3 cellular contexts compared by ENCODE assay signal in the genomic region with DNA sequence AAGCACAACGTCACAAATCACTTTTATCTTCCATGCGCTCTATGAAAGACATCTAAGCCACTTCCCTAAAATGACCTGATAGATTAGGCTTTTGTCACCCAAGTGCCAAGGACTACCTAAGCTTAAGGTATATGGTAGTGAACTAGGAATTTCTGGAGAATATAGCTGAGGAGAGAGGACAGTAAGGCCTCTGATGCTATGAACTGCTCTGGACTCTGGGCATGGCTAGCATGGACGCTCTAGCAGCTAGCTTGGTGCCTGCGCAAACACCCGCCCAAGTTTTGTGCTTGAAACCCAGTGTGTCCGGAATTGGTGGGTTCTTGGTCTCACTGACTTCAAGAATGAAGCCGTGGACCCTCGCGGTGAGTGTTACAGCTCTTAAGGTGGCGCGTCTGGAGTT.
TF ChIP-seq lines count a peak whose summit lies in the region.

No MANE protein-coding gene starts in this region.

TF ChIP-seq in A549, 52 proteins besides CTCF, POLR2A, EP300 and RAD21:
- TF ChIP-seq, protein P1, sequence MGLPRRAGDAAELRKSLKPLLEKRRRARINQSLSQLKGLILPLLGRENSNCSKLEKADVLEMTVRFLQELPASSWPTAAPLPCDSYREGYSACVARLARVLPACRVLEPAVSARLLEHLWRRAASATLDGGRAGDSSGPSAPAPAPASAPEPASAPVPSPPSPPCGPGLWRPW (IDR thresholded peaks at IDR 0.05) = no peak
- TF ChIP-seq, protein P2, sequence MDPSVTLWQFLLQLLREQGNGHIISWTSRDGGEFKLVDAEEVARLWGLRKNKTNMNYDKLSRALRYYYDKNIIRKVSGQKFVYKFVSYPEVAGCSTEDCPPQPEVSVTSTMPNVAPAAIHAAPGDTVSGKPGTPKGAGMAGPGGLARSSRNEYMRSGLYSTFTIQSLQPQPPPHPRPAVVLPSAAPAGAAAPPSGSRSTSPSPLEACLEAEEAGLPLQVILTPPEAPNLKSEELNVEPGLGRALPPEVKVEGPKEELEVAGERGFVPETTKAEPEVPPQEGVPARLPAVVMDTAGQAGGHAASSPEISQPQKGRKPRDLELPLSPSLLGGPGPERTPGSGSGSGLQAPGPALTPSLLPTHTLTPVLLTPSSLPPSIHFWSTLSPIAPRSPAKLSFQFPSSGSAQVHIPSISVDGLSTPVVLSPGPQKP (IDR thresholded peaks at IDR 0.05; ENCODE audit: low read depth, low read length) = no peak
- TF ChIP-seq EHMT2 (IDR thresholded peaks at IDR 0.05; ENCODE audit: low read depth) (no peak), HDAC2 (IDR thresholded peaks at IDR 0.05) (no peak), CEBPB (IDR thresholded peaks at IDR 0.05) (no peak), JUN (IDR thresholded peaks at IDR 0.05) (no peak)
TF ChIP-seq in A549: peak in this region for 0.

TF ChIP-seq in GM23338, 12 proteins besides CTCF, POLR2A, EP300 and RAD21 (continues in another document):
- no peak for TF ChIP-seq CREB1 (CRISPR knock-in tag; IDR thresholded peaks at IDR 0.05; ENCODE audit: low read depth)
- no peak for TF ChIP-seq JUNB (IDR thresholded peaks at IDR 0.05; ENCODE audit: unreplicated experiment)
- TF ChIP-seq, protein P3, sequence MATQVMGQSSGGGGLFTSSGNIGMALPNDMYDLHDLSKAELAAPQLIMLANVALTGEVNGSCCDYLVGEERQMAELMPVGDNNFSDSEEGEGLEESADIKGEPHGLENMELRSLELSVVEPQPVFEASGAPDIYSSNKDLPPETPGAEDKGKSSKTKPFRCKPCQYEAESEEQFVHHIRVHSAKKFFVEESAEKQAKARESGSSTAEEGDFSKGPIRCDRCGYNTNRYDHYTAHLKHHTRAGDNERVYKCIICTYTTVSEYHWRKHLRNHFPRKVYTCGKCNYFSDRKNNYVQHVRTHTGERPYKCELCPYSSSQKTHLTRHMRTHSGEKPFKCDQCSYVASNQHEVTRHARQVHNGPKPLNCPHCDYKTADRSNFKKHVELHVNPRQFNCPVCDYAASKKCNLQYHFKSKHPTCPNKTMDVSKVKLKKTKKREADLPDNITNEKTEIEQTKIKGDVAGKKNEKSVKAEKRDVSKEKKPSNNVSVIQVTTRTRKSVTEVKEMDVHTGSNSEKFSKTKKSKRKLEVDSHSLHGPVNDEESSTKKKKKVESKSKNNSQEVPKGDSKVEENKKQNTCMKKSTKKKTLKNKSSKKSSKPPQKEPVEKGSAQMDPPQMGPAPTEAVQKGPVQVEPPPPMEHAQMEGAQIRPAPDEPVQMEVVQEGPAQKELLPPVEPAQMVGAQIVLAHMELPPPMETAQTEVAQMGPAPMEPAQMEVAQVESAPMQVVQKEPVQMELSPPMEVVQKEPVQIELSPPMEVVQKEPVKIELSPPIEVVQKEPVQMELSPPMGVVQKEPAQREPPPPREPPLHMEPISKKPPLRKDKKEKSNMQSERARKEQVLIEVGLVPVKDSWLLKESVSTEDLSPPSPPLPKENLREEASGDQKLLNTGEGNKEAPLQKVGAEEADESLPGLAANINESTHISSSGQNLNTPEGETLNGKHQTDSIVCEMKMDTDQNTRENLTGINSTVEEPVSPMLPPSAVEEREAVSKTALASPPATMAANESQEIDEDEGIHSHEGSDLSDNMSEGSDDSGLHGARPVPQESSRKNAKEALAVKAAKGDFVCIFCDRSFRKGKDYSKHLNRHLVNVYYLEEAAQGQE (IDR thresholded peaks at IDR 0.05; ENCODE audit: unreplicated experiment) = no peak
- no peak for TF ChIP-seq NANOG (IDR thresholded peaks at IDR 0.05; ENCODE audit: borderline replicate concordance)
- TF ChIP-seq, protein P4, sequence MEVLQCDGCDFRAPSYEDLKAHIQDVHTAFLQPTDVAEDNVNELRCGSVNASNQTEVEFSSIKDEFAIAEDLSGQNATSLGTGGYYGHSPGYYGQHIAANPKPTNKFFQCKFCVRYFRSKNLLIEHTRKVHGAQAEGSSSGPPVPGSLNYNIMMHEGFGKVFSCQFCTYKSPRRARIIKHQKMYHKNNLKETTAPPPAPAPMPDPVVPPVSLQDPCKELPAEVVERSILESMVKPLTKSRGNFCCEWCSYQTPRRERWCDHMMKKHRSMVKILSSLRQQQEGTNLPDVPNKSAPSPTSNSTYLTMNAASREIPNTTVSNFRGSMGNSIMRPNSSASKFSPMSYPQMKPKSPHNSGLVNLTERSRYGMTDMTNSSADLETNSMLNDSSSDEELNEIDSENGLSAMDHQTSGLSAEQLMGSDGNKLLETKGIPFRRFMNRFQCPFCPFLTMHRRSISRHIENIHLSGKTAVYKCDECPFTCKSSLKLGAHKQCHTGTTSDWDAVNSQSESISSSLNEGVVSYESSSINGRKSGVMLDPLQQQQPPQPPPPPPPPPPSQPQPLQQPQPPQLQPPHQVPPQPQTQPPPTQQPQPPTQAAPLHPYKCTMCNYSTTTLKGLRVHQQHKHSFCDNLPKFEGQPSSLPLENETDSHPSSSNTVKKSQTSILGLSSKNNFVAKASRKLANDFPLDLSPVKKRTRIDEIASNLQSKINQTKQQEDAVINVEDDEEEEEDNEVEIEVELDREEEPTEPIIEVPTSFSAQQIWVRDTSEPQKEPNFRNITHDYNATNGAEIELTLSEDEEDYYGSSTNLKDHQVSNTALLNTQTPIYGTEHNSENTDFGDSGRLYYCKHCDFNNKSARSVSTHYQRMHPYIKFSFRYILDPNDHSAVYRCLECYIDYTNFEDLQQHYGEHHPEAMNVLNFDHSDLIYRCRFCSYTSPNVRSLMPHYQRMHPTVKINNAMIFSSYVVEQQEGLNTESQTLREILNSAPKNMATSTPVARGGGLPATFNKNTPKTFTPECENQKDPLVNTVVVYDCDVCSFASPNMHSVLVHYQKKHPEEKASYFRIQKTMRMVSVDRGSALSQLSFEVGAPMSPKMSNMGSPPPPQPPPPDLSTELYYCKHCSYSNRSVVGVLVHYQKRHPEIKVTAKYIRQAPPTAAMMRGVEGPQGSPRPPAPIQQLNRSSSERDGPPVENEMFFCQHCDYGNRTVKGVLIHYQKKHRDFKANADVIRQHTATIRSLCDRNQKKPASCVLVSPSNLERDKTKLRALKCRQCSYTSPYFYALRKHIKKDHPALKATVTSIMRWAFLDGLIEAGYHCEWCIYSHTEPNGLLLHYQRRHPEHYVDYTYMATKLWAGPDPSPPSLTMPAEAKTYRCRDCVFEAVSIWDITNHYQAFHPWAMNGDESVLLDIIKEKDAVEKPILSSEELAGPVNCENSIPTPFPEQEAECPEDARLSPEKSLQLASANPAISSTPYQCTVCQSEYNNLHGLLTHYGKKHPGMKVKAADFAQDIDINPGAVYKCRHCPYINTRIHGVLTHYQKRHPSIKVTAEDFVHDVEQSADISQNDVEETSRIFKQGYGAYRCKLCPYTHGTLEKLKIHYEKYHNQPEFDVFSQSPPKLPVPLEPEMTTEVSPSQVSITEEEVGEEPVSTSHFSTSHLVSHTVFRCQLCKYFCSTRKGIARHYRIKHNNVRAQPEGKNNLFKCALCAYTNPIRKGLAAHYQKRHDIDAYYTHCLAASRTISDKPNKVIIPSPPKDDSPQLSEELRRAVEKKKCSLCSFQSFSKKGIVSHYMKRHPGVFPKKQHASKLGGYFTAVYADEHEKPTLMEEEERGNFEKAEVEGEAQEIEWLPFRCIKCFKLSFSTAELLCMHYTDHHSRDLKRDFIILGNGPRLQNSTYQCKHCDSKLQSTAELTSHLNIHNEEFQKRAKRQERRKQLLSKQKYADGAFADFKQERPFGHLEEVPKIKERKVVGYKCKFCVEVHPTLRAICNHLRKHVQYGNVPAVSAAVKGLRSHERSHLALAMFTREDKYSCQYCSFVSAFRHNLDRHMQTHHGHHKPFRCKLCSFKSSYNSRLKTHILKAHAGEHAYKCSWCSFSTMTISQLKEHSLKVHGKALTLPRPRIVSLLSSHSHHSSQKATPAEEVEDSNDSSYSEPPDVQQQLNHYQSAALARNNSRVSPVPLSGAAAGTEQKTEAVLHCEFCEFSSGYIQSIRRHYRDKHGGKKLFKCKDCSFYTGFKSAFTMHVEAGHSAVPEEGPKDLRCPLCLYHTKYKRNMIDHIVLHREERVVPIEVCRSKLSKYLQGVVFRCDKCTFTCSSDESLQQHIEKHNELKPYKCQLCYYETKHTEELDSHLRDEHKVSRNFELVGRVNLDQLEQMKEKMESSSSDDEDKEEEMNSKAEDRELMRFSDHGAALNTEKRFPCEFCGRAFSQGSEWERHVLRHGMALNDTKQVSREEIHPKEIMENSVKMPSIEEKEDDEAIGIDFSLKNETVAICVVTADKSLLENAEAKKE (CRISPR knock-in tag; IDR thresholded peaks at IDR 0.05) = no peak

TF ChIP-seq in endothelial cell of umbilical vein, 7 proteins besides CTCF, POLR2A, EP300 and RAD21:
- TF ChIP-seq, protein P5, sequence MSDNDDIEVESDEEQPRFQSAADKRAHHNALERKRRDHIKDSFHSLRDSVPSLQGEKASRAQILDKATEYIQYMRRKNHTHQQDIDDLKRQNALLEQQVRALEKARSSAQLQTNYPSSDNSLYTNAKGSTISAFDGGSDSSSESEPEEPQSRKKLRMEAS (IDR thresholded peaks at IDR 0.05; ENCODE audit: insufficient read depth, insufficient read length) = no peak
- TF ChIP-seq JUN (IDR thresholded peaks at IDR 0.05; ENCODE audit: borderline replicate concordance, insufficient read depth, insufficient read length, low read depth) = no peak
- TF ChIP-seq EZH2 (IDR thresholded peaks at IDR 0.05; ENCODE audit: borderline replicate concordance, low read depth, low read length, severe bottlenecking) = no peak
- no peak for TF ChIP-seq GATA2 (IDR thresholded peaks at IDR 0.05; ENCODE audit: insufficient read depth, insufficient read length, low read depth, low read length)
- no peak for TF ChIP-seq MYC (IDR thresholded peaks at IDR 0.05; ENCODE audit: low read depth, low read length)
- TF ChIP-seq FOS (IDR thresholded peaks at IDR 0.05; ENCODE audit: borderline replicate concordance, insufficient read depth, low read length) = no peak
- TF ChIP-seq POLR2AphosphoS5 (IDR thresholded peaks at IDR 0.05; ENCODE audit: insufficient read depth, low read depth, low read length) = no peak
